In the genomic region with DNA sequence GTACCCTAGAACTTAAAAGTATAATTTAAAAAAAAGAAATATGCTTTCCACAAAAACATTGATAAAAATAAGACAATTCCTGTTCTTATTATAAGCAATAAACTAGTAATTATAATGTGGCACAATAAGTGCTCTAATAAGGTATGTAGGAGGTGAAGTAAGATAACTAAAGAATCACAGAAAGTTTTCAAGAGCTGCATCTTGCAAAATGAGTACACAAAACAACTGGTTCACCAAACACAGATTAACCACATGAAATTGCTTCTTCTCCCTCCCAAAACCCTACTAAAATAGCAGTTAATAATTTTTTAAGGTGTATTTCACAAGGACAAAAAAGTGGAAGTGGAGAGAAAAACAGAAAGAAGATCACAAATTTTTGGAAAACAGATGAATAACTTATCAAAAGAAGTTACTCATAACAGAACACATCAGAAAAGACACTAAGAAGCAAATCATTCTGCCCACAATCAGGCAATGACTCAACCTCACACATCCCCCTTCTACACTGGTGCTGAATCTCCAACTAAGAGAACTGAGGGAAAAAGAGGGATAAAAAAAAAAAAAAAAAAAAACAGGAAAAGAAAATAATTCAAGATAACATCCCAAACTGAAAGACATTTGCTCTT, we compare ENCODE assay signal across 12 cellular contexts.
DNase-seq lines count a peak whose midpoint lies in the region; ATAC-seq and TF ChIP-seq lines count a peak whose summit lies in the region.
"Had no signal": no experiment of that assay in that cellular context is flagged by ENCODE, and none has a peak within 500 bp of the region (broad histone marks: within the 10 kb centered on the region; RNA-seq: fewer than 3 reads in every experiment).

No MANE protein-coding gene starts in this region.

- peak; percentile 81 for ATAC-seq in GM18519 (IDR thresholded peaks at IDR 0.05; ENCODE audit: low FRiP score, unreplicated experiment)
- ATAC-seq: HepG2 had no signal

- no peak overlapping the region for H3K27ac ChIP-seq in substantia nigra (ENCODE audit: low read depth, low read length, poor library complexity, severe bottlenecking)

- peak; percentile 29 for DNase-seq in HFFc6
- peak; percentile 29 for DNase-seq in OCI-M1 (lab: John Stamatoyannopoulos, UW)
- peak; percentile 64 for DNase-seq in kidney tubule cell (ENCODE audit: low spot score)
- DNase-seq in substantia nigra (lab: John Stamatoyannopoulos, UW), result no peak
- no peak for DNase-seq in NCI-H187 (lab: John Stamatoyannopoulos, UW)
- no peak for DNase-seq in OCI-M2 (lab: John Stamatoyannopoulos, UW; ENCODE audit: unreplicated experiment)
- DNase-seq in stimulated activated CD4-positive, alpha-beta T cell treated with anti-CD3 and anti-CD28 coated beads, Interleukin-4, amount 100 ng/mL, for 24 hours, result no peak
- DNase-seq: kidney; stimulated activated CD4-positive, alpha-beta T cell treated with anti-CD3 and anti-CD28 coated beads, Interleukin-2, amount 100 ng/mL, for 24 hours; SW 1271 had no signal

- no peaks in the 10 kb centered on the region for H3K9me3 Mint-ChIP-seq in HFFc6

- TF ChIP-seq CTCF in HFFc6 (IDR thresholded peaks at IDR 0.05), result no peak

- H3K4me3 Mint-ChIP-seq in HFFc6, result peak overlapping the region; percentile 18; the same call in 1 of the 2 replicates

- peaks cover 22% of the 10 kb centered on the region for H3K4me1 Mint-ChIP-seq in HFFc6 (ENCODE audit: low read depth)

- no peaks in the 10 kb centered on the region for H3K27me3 Mint-ChIP-seq in HFFc6 (ENCODE audit: insufficient read depth)

- H3K36me3 Mint-ChIP-seq in HFFc6 (ENCODE audit: low read depth), result no peaks in the 10 kb centered on the region

- H3K27ac Mint-ChIP-seq in HFFc6, result peak overlapping the region; percentile 15; the same call in 1 of the 2 replicates

Comparison
In these comparisons a context has a peak if more than half of its experiments do, and no peak if none do; other contexts are left out.
1. DNase-seq: peak in HFFc6 (single experiment), OCI-M1 (single experiment) and kidney tubule cell (single experiment); none in substantia nigra (0 of 49), NCI-H187 (0 of 2), OCI-M2 (single experiment) and stimulated activated CD4-positive, alpha-beta T cell treated with anti-CD3 and anti-CD28 coated beads, Interleukin-4, amount 100 ng/mL, for 24 hours (single experiment).